ENCODE assay signal across 25 cellular contexts in genomic region chr6:530425-530824, GRCh38.
"Had no signal": no experiment of that assay in that cellular context is flagged by ENCODE, and none has a peak within 500 bp of the region (broad histone marks: within the 10 kb centered on the region; RNA-seq: fewer than 3 reads in every experiment).

No MANE protein-coding gene starts in this region.

- H3K4me1 Mint-ChIP-seq: activated naive CD4-positive, alpha-beta T cell treated with anti-CD3 and anti-CD28 coated beads, Interleukin-2, amount 10 ng/mL, durations not matched to agents 7 days and 5 days had no signal

- H3K9me3 ChIP-seq: ascending aorta, SJSA1 had no signal

- H3K27ac ChIP-seq: ascending aorta, SJSA1 had no signal

- H3K27me3 Mint-ChIP-seq: activated CD8-positive, alpha-beta memory T cell treated with anti-CD3 and anti-CD28 coated beads, Interleukin-2, amount 10 ng/mL, durations not matched to agents 7 days and 5 days; activated naive CD4-positive, alpha-beta T cell treated with anti-CD3 and anti-CD28 coated beads, Interleukin-2, amount 10 ng/mL, durations not matched to agents 7 days and 5 days; brain had no signal

- DNase-seq: activated CD4-positive, alpha-beta T cell treated with anti-CD3 and anti-CD28 coated beads for 48 hours; activated CD4-positive, alpha-beta T cell treated with anti-CD3 and anti-CD28 coated beads, Interleukin-2, amount 50 U/mL, for 48 hours; activated CD8-positive, alpha-beta memory T cell treated with anti-CD3 and anti-CD28 coated beads, Interleukin-2, amount 10 ng/mL, durations not matched to agents 7 days and 5 days; activated gamma-delta T cell treated with Interleukin-2 at 50 U/mL for 16 hours; activated naive CD4-positive, alpha-beta T cell treated with anti-CD3 and anti-CD28 coated beads, Interleukin-2, amount 10 ng/mL, durations not matched to agents 7 days and 5 days; activated T-cell treated with anti-CD3 and anti-CD28 coated beads, Interleukin-2, amount 50 U/mL, for 4 hours; amniotic stem cell; IMR-90; KG1; NCI-H1092; NCI-H1417; NCI-H1694; NCI-H2029; NCI-H345; NCI-H510A; NCI-H526 treated with DMSO at 0.1 percent for 48 hours; NCI-H82; SHP77; SW 1271 had no signal

- H3K4me1 ChIP-seq: ascending aorta, SJSA1 had no signal

- H3K9me3 Mint-ChIP-seq: activated naive CD4-positive, alpha-beta T cell treated with anti-CD3 and anti-CD28 coated beads, Interleukin-2, amount 10 ng/mL, durations not matched to agents 7 days and 5 days; activated T-cell treated with anti-CD3 and anti-CD28 coated beads, Interleukin-2, amount 50 U/mL, for 4 hours; activated T-helper 2 cell treated with anti-CD3 and anti-CD28 coated beads, Interferon-gamma antibody, Interleukin-2, Interleukin-4, amounts not matched to agents 10 μg/mL and 5 μg/mL and 100 μg/mL, durations not matched to agents 14 hours and 24 hours and 36 hours; brain had no signal

- ATAC-seq: activated CD4-positive, CD25-positive, alpha-beta regulatory T cell treated with anti-CD3 and anti-CD28 coated beads, Interleukin-2, amount 50 U/mL, for 24 hours; activated CD8-positive, alpha-beta memory T cell treated with anti-CD3 and anti-CD28 coated beads, Interleukin-2, amount 10 ng/mL, durations not matched to agents 7 days and 5 days; activated T-cell treated with anti-CD3 and anti-CD28 coated beads, Interleukin-2, amount 50 U/mL, for 4 hours; SK-N-SH treated with all-trans-retinoic acid at 6 μM for 48 hours had no signal

- H3K4me3 Mint-ChIP-seq: activated CD8-positive, alpha-beta memory T cell treated with anti-CD3 and anti-CD28 coated beads, Interleukin-2, amount 10 ng/mL, durations not matched to agents 7 days and 5 days; activated naive CD4-positive, alpha-beta T cell treated with anti-CD3 and anti-CD28 coated beads, Interleukin-2, amount 10 ng/mL, durations not matched to agents 7 days and 5 days; activated T-cell treated with anti-CD3 and anti-CD28 coated beads, Interleukin-2, amount 50 U/mL, for 4 hours; brain had no signal

- H3K4me3 ChIP-seq: ascending aorta, SJSA1 had no signal

- H3K27me3 ChIP-seq: ascending aorta, SJSA1 had no signal

- H3K27ac Mint-ChIP-seq: activated CD8-positive, alpha-beta memory T cell treated with anti-CD3 and anti-CD28 coated beads, Interleukin-2, amount 10 ng/mL, durations not matched to agents 7 days and 5 days; activated naive CD4-positive, alpha-beta T cell treated with anti-CD3 and anti-CD28 coated beads, Interleukin-2, amount 10 ng/mL, durations not matched to agents 7 days and 5 days; activated T-helper 2 cell treated with anti-CD3 and anti-CD28 coated beads, Interferon-gamma antibody, Interleukin-2, Interleukin-4, amounts not matched to agents 10 μg/mL and 5 μg/mL and 100 μg/mL, durations not matched to agents 14 hours and 24 hours and 36 hours had no signal
